ENCODE assay signal across 7 cellular contexts in genomic region chr9:35112257-35113020, GRCh38. TPM values are rescaled to one million over a fixed set of nuclear protein-coding genes. Genes with fewer than 3 reads are reported as not detected.
A peak's percentile ranks its signal among the peaks of the same experiment; 100 is the strongest.
DNase-seq lines count a peak whose midpoint lies in the region; ATAC-seq and TF ChIP-seq lines count a peak whose summit lies in the region.

No MANE protein-coding gene starts in this region.

- peak overlapping the region; percentile 92 for H3K4ac ChIP-seq in IMR-90 (ENCODE audit: low read depth, low read length)

- no TSS peak for BruUV-seq in IMR-90 (replicated peaks; lab: Mats Ljungman, UMichigan)

- H3K4me1 ChIP-seq in IMR-90 (ENCODE audit: control insufficient read depth, insufficient read depth, low read length) (peaks cover 23% of the 10 kb centered on the region), hepatocyte (ENCODE audit: insufficient read depth) (peaks cover 16% of the 10 kb centered on the region), smooth muscle cell (ENCODE audit: low read depth) (peaks cover 28% of the 10 kb centered on the region)

- peak overlapping the region; percentile 89 for H2BK120ac ChIP-seq in IMR-90 (ENCODE audit: low read depth, low read length)

- H3K23ac ChIP-seq in IMR-90 (ENCODE audit: low read depth, low read length), result peak overlapping the region; percentile 56; the same call in 1 of the 2 replicates

- H2BK5ac ChIP-seq in IMR-90 (ENCODE audit: low read depth, low read length, poor library complexity, severe bottlenecking), result peak overlapping the region; percentile 81

- H2AFZ ChIP-seq in IMR-90 (replicated peaks; ENCODE audit: low read length, poor library complexity) (peak overlapping the region; percentile 75), hepatocyte (no peak overlapping the region), smooth muscle cell (ENCODE audit: low read depth) (no peak overlapping the region)

- H3K79me2 ChIP-seq in hepatocyte (peaks cover 44% of the 10 kb centered on the region), smooth muscle cell (ENCODE audit: low read depth) (peaks cover 48% of the 10 kb centered on the region)

- DNase-seq in IMR-90 (peak; percentile 64), hepatocyte (ENCODE audit: low spot score) (no peak), smooth muscle cell (lab: John Stamatoyannopoulos, UW; ENCODE audit: unreplicated experiment) (no peak), NCI-H1930 (lab: John Stamatoyannopoulos, UW) (no peak), DMS79 treated with DMSO at 0.1 percent for 48 hours (lab: John Stamatoyannopoulos, UW) (no peak)
- DNase-seq in activated naive CD4-positive, alpha-beta T cell treated with anti-CD3 and anti-CD28 coated beads, Interleukin-2, amount 50 U/mL, for 72 hours (ENCODE audit: low spot score in 2 of 2), result no peak

- H4K5ac ChIP-seq in IMR-90 (ENCODE audit: low read depth, low read length), result peak overlapping the region; percentile 63

- peak overlapping the region; percentile 76; the same call in 1 of the 3 replicates for H2BK15ac ChIP-seq in IMR-90 (ENCODE audit: low read depth, low read length)

- TF ChIP-seq CTCF in IMR-90 (conservative IDR thresholded peaks at IDR 0.05; ENCODE audit: low read depth, low read length), result no peak
- TF ChIP-seq CTCF in hepatocyte (IDR thresholded peaks at IDR 0.05; ENCODE audit: poor library complexity), result no peak
- no peak for TF ChIP-seq CTCF in smooth muscle cell (IDR thresholded peaks at IDR 0.05; ENCODE audit: borderline replicate concordance, insufficient read depth, poor library complexity, severe bottlenecking)

- H3K56ac ChIP-seq in IMR-90 (ENCODE audit: extremely low read depth, insufficient read depth, low read length), result peak overlapping the region; percentile 84; the same call in 1 of the 2 replicates

- in situ Hi-C loops in IMR-90 (cut with MboI; ENCODE audit: low sequenced_read_pairs), result no loop called here

- peaks cover 25 to 60% of the 10 kb centered on the region in 2 experiments; a peak in 3 of 4 replicates for H3K79me1 ChIP-seq in IMR-90 (ENCODE audit: low read depth in 1 of 2, low read length in 2 of 2)

- H3K27ac Mint-ChIP-seq in activated naive CD4-positive, alpha-beta T cell treated with anti-CD3 and anti-CD28 coated beads, Interleukin-2, amount 50 U/mL, for 72 hours, result peak overlapping the region; percentile 34 to 75

- H3K9me1 ChIP-seq in IMR-90 (ENCODE audit: insufficient read depth, low read length), result peaks cover 17% of the 10 kb centered on the region

- peaks cover 0 to 5% of the 10 kb centered on the region in 2 donors for H3K36me3 Mint-ChIP-seq in activated naive CD4-positive, alpha-beta T cell treated with anti-CD3 and anti-CD28 coated beads, Interleukin-2, amount 50 U/mL, for 72 hours

- peak overlapping the region; percentile 75 for H2BK20ac ChIP-seq in IMR-90 (ENCODE audit: low read depth, low read length)

- peak overlapping the region; percentile 55; the same call in 1 of the 2 replicates for H3K18ac ChIP-seq in IMR-90 (ENCODE audit: low read depth, low read length)

- dilution Hi-C loops in IMR-90 (cut with HindIII; ENCODE audit: low sequenced_read_pairs, unreplicated experiment), result no loop called here

- peak overlapping the region; percentile 82 for H3K14ac ChIP-seq in IMR-90 (replicated peaks; ENCODE audit: low read depth, low read length)

- CTCF ChIA-PET in IMR-90 (lab: Yijun Ruan, JAX), result interaction anchor here (0.6 to 1.1 kb wide), 2 partner anchors 118 to 491 kb away, joined by 3 to 4 read pairs; no protein-coding TSS in a partner anchor

- WGBS in IMR-90 (ENCODE audit: extremely low coverage in 2 of 2, insufficient read length in 1 of 2), 2 experiments, result no CpG with 5 or more reads among the region's 3 CpGs
- WGBS in hepatocyte (ENCODE audit: low lambda C conversion rate, missing lambda C conversion rate), result 76% methylated on average over 3 of the region's 3 CpGs
- 65% methylated on average over 3 of the region's 3 CpGs for WGBS in smooth muscle cell (ENCODE audit: low lambda C conversion rate)

- H3K4me2 ChIP-seq in IMR-90 (ENCODE audit: low read depth, low read length) (peak overlapping the region; percentile 69), hepatocyte (peak overlapping the region; percentile 76), smooth muscle cell (peak overlapping the region; percentile 85)

- ATAC-seq in IMR-90 (ENCODE audit: low read depth), result no peak
- ATAC-seq in activated naive CD4-positive, alpha-beta T cell treated with anti-CD3 and anti-CD28 coated beads, Interleukin-2, amount 50 U/mL, for 72 hours, result peak in 1 of 2 donors; percentile 4
- ATAC-seq in GM18868 (IDR thresholded peaks at IDR 0.05; ENCODE audit: unreplicated experiment), result no peak

- peak overlapping the region; percentile 76 for H2AK5ac ChIP-seq in IMR-90 (ENCODE audit: low read depth, low read length)

- H4K20me1 ChIP-seq in IMR-90 (ENCODE audit: insufficient read depth, low read length) (peaks cover 17% of the 10 kb centered on the region; the same call in 1 of the 2 replicates), hepatocyte (ENCODE audit: insufficient read depth, poor library complexity, severe bottlenecking) (no peaks in the 10 kb centered on the region), smooth muscle cell (ENCODE audit: low read depth) (peaks cover 44% of the 10 kb centered on the region)

- intact Hi-C loops in IMR-90 (cut with micrococcal nuclease), result no loop called here

- H3K27ac ChIP-seq in IMR-90 (ENCODE audit: insufficient read depth, low read length) (peak overlapping the region; percentile 85), hepatocyte (peak overlapping the region; percentile 85), smooth muscle cell (ENCODE audit: low read depth) (peak overlapping the region; percentile 93)

- H3K9me3 ChIP-seq in IMR-90 (ENCODE audit: control insufficient read depth, insufficient read depth, low read length), result no peaks in the 10 kb centered on the region
- H3K9me3 ChIP-seq in hepatocyte (ENCODE audit: low read depth), result no peaks in the 10 kb centered on the region
- H3K9me3 ChIP-seq in smooth muscle cell (replicated peaks; ENCODE audit: low read depth), result no peaks in the 10 kb centered on the region

- peak overlapping the region; percentile 92 for H4K91ac ChIP-seq in IMR-90 (ENCODE audit: insufficient read depth, low read depth, low read length)

- H3K4me3 ChIP-seq in IMR-90 (ENCODE audit: insufficient read depth, low read depth, low read length) (no peak overlapping the region), hepatocyte (no peak overlapping the region), smooth muscle cell (peak overlapping the region; percentile 38)

- no peaks in the 10 kb centered on the region for H3K9me3 Mint-ChIP-seq in activated naive CD4-positive, alpha-beta T cell treated with anti-CD3 and anti-CD28 coated beads, Interleukin-2, amount 50 U/mL, for 72 hours

- H3K9me2 ChIP-seq in hepatocyte (replicated peaks; ENCODE audit: insufficient read depth), result no peaks in the 10 kb centered on the region

- peak overlapping the region; percentile 55; the same call in 1 of the 2 replicates for H3K9ac ChIP-seq in IMR-90 (ENCODE audit: low read depth, low read length)
- H3K9ac ChIP-seq in smooth muscle cell (ENCODE audit: low read depth), result peak overlapping the region; percentile 71

- H4K8ac ChIP-seq in IMR-90 (ENCODE audit: low read depth in 2 of 2, low read length in 2 of 2), result peak overlapping the region; percentile 68 to 89

- no peak for TF ChIP-seq RAD21 in IMR-90 (IDR thresholded peaks at IDR 0.05; ENCODE audit: low read length)

- H2AK9ac ChIP-seq in IMR-90 (replicated peaks; ENCODE audit: low read depth, low read length, poor library complexity), result peak overlapping the region; percentile 90

- no peaks in the 10 kb centered on the region for H3K27me3 ChIP-seq in IMR-90 (ENCODE audit: control insufficient read depth, insufficient read depth, low read length)
- H3K27me3 ChIP-seq in hepatocyte, result no peaks in the 10 kb centered on the region
- H3K27me3 ChIP-seq in smooth muscle cell (ENCODE audit: low read depth), result no peaks in the 10 kb centered on the region

- peaks cover 13% of the 10 kb centered on the region for H3F3A ChIP-seq in smooth muscle cell (ENCODE audit: low read depth)

- H3K36me3 ChIP-seq in IMR-90 (ENCODE audit: control insufficient read depth, insufficient read depth, low read length) (peaks cover 7% of the 10 kb centered on the region; the same call in 1 of the 2 replicates), hepatocyte (replicated peaks; ENCODE audit: insufficient read depth, low read depth) (no peaks in the 10 kb centered on the region), smooth muscle cell (ENCODE audit: low read depth) (no peaks in the 10 kb centered on the region)

- POLR2A ChIA-PET in IMR-90 (lab: Charles Lee; ENCODE audit: unreplicated experiment), result interaction anchor here (0.5 kb wide), 1 partner anchor 496 kb away, joined by 4 read pairs; no protein-coding TSS in a partner anchor

- TF ChIP-seq POLR2A in IMR-90 (IDR thresholded peaks at IDR 0.05; ENCODE audit: low read depth, low read length), result peak; percentile 54; the same call in 1 of the 2 replicates

RNA-seq across cellular contexts. Expression of gene ATOSB, which starts 3.2 kb away (rescaled TPM):
- total RNA-seq in IMR-90 (2012; rRNA removed) (12.0 and 13.3 TPM in 2 replicates), hepatocyte (17.4 and 18.3 TPM in 2 replicates), smooth muscle cell (30.2 and 37.1 TPM in 2 replicates)
- polyA plus RNA-seq in IMR-90 (2012; rRNA removed) (37.7 and 40.2 TPM in 2 replicates), hepatocyte (16.1 and 18.7 TPM in 2 replicates), smooth muscle cell (38.4 and 39.9 TPM in 2 replicates)
- polyA plus RNA-seq in IMR-90 (2012; cell fraction: cytosol; rRNA removed), result 26.8 and 29.7 TPM in 2 replicates
- polyA plus RNA-seq in IMR-90 (2012; cell fraction: nucleus; rRNA removed; ENCODE audit: low replicate concordance), result 47.1 and 62.1 TPM in 2 replicates
- total RNA-seq in activated naive CD4-positive, alpha-beta T cell treated with anti-CD3 and anti-CD28 coated beads, Interleukin-2, amount 50 U/mL, for 72 hours, result 10 to 100 TPM in 1 of 2 donors, 1 to 10 TPM in 1; 6.9 to 19.9 TPM

RNA-seq across cellular contexts. Expression of gene STOML2, which starts 9.5 kb away (rescaled TPM):
- total RNA-seq in IMR-90 (2012; rRNA removed) (232 and 250 TPM in 2 replicates), hepatocyte (84.0 and 98.0 TPM in 2 replicates), smooth muscle cell (70.8 and 78.2 TPM in 2 replicates)
- polyA plus RNA-seq in IMR-90 (2012; rRNA removed) (177 and 179 TPM in 2 replicates), hepatocyte (120 TPM in 2 replicates), smooth muscle cell (125 and 130 TPM in 2 replicates)
- 166 and 206 TPM in 2 replicates for polyA plus RNA-seq in IMR-90 (2012; cell fraction: cytosol; rRNA removed)
- 101 and 114 TPM in 2 replicates for polyA plus RNA-seq in IMR-90 (2012; cell fraction: nucleus; rRNA removed; ENCODE audit: low replicate concordance)
- 100 to 1,000 TPM; 151 to 216 TPM for total RNA-seq in activated naive CD4-positive, alpha-beta T cell treated with anti-CD3 and anti-CD28 coated beads, Interleukin-2, amount 50 U/mL, for 72 hours

RNA-seq across cellular contexts. Expression of gene PIGO, which starts 16.0 kb away (rescaled TPM):
- 8.1 and 9.3 TPM in 2 replicates for total RNA-seq in IMR-90 (2012; rRNA removed)
- polyA plus RNA-seq in IMR-90 (2012; rRNA removed), result 17.9 and 18.2 TPM in 2 replicates
- polyA plus RNA-seq in IMR-90 (2012; cell fraction: cytosol; rRNA removed), result 12.1 and 14.7 TPM in 2 replicates
- polyA plus RNA-seq in IMR-90 (2012; cell fraction: nucleus; rRNA removed; ENCODE audit: low replicate concordance), result 44.2 and 48.5 TPM in 2 replicates
- total RNA-seq in activated naive CD4-positive, alpha-beta T cell treated with anti-CD3 and anti-CD28 coated beads, Interleukin-2, amount 50 U/mL, for 72 hours, result 10 to 100 TPM; 13.0 to 20.3 TPM
- 22.1 and 22.5 TPM in 2 replicates for total RNA-seq in hepatocyte
- 39.1 and 41.4 TPM in 2 replicates for polyA plus RNA-seq in hepatocyte
- 21.3 and 27.5 TPM in 2 replicates for total RNA-seq in smooth muscle cell
- 29.5 and 36.4 TPM in 2 replicates for polyA plus RNA-seq in smooth muscle cell

RNA-seq across cellular contexts. Expression of gene FANCG, which starts 32.7 kb away (rescaled TPM):
- total RNA-seq in IMR-90 (2012; rRNA removed) (13.9 and 16.1 TPM in 2 replicates), hepatocyte (13.4 and 38.2 TPM in 2 replicates), smooth muscle cell (13.0 and 22.9 TPM in 2 replicates)
- polyA plus RNA-seq in IMR-90 (2012; rRNA removed) (19.3 and 20.4 TPM in 2 replicates), hepatocyte (15.3 and 15.8 TPM in 2 replicates), smooth muscle cell (19.0 and 21.9 TPM in 2 replicates)
- polyA plus RNA-seq in IMR-90 (2012; cell fraction: cytosol; rRNA removed), result 7.4 and 21.5 TPM in 2 replicates
- 58.3 and 59.6 TPM in 2 replicates for polyA plus RNA-seq in IMR-90 (2012; cell fraction: nucleus; rRNA removed; ENCODE audit: low replicate concordance)
- total RNA-seq in activated naive CD4-positive, alpha-beta T cell treated with anti-CD3 and anti-CD28 coated beads, Interleukin-2, amount 50 U/mL, for 72 hours, result 100 to 1,000 TPM; 114 to 194 TPM

RNA-seq across cellular contexts. Expression of gene VCP, which starts 40.0 kb away (rescaled TPM):
- total RNA-seq in IMR-90 (2012; rRNA removed) (492 and 516 TPM in 2 replicates), hepatocyte (234 and 250 TPM in 2 replicates), smooth muscle cell (207 and 234 TPM in 2 replicates)
- polyA plus RNA-seq in IMR-90 (2012; rRNA removed) (291 and 292 TPM in 2 replicates), hepatocyte (259 and 284 TPM in 2 replicates), smooth muscle cell (302 and 314 TPM in 2 replicates)
- 120 and 175 TPM in 2 replicates for polyA plus RNA-seq in IMR-90 (2012; cell fraction: cytosol; rRNA removed)
- 208 and 316 TPM in 2 replicates for polyA plus RNA-seq in IMR-90 (2012; cell fraction: nucleus; rRNA removed; ENCODE audit: low replicate concordance)
- 100 to 1,000 TPM; 208 to 305 TPM for total RNA-seq in activated naive CD4-positive, alpha-beta T cell treated with anti-CD3 and anti-CD28 coated beads, Interleukin-2, amount 50 U/mL, for 72 hours
